Comparison of ENCODE assay signal across 8 cellular contexts in the genomic region with DNA sequence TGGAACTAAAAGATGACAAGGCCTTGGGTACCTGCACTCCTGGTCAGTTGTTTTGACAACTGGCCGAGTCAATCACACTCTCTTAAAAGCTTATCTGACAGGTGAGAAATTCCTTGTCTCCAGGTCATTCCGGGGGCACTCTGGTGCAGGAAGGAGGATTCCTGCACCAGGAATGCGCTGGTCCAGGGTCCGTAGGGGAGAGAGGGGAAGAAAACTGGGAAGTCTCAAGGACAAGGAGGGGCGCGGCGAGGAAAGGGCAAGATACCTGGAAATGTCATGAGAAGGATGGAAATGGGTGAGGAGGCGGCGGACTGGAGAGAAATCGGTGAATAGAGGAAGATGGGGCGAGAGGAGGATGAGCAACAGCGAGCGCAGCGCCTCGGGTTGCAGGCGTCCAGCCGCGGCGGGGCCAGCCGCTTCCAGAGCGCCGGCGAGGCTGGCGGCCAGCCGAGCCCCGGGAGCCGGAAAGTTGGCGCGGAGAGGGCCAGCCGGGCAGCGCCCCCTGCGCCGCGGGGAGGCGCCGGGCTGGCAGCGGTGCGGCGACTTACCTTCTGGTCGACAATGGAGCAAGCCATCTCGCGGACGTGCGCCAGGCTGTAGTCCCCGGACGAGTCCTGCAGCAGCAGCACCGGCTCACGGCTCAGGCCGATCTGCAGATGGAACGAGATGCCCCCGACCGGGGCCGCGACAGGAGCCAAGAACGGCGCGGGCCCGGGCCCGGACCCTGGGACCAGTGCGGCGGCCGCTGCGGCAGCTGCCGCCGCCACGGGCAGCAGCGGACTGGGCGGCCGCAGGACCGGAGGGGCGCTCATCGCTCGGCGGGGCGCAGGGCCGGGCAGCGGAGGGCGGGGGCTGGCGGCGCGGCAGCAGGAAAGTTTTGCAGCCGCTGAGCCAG. TPM values are rescaled to one million over a fixed set of nuclear protein-coding genes. Genes with fewer than 3 reads are reported as not detected.
DNase-seq lines count a peak whose midpoint lies in the region; ATAC-seq, FAIRE-seq and TF ChIP-seq lines count a peak whose summit lies in the region.

No MANE protein-coding gene starts in this region.

- 0% methylated on average over 27 to 37 of the region's 82 CpGs for WGBS in gastroesophageal sphincter (ENCODE audit: low coverage in 1 of 2), 2 donors

- peaks cover 6% of the 10 kb centered on the region for H3K36me3 Mint-ChIP-seq in activated CD4-positive, alpha-beta memory T cell treated with anti-CD3 and anti-CD28 coated beads, Interleukin-2, amount 10 ng/mL, durations not matched to agents 7 days and 5 days (ENCODE audit: low read depth)
- peaks cover 17% of the 10 kb centered on the region for H3K36me3 Mint-ChIP-seq in natural killer cell treated with Interleukin-12 subunit alpha and Interleukin-12 subunit beta and Interleukin-15 and Interleukin-18, amount 100 ng/mL, for 72 hours

- H3K4me1 Mint-ChIP-seq in activated CD4-positive, alpha-beta memory T cell treated with anti-CD3 and anti-CD28 coated beads, Interleukin-2, amount 10 ng/mL, durations not matched to agents 7 days and 5 days: peaks cover 6% of the 10 kb centered on the region
- H3K4me1 Mint-ChIP-seq in natural killer cell treated with Interleukin-12 subunit alpha and Interleukin-12 subunit beta and Interleukin-15 and Interleukin-18, amount 100 ng/mL, for 72 hours (ENCODE audit: low read depth in 2 of 2): peaks cover 5 to 6% of the 10 kb centered on the region in 2 donors

- peak overlapping the region; percentile 14 to 90 (median 86) for H3K27ac ChIP-seq in gastroesophageal sphincter

- no peak for TF ChIP-seq POLR2A in gastroesophageal sphincter (IDR thresholded peaks at IDR 0.05)

- TF ChIP-seq CTCF in BJ (IDR thresholded peaks at IDR 0.05; ENCODE audit: insufficient read depth, low read depth, low read length) (0 out of 2 replicates have a peak, but pooled peaks have one; percentile 5), gastroesophageal sphincter (IDR thresholded peaks at IDR 0.05) (peak in 2 of 4 experiments; percentile 21 to 43)

- H3K4me3 ChIP-seq in BJ (ENCODE audit: low read depth, low read length) (peak overlapping the region; percentile 62), gastroesophageal sphincter (peak overlapping the region; percentile 73 to 85)

- ATAC-seq in gastroesophageal sphincter: peak; percentile 57
- no peak for ATAC-seq in natural killer cell treated with Interleukin-12 subunit alpha and Interleukin-12 subunit beta and Interleukin-15 and Interleukin-18, amount 100 ng/mL, for 72 hours

- H3K27me3 ChIP-seq in BJ (ENCODE audit: control insufficient read depth, insufficient read depth, low read length): no peaks in the 10 kb centered on the region
- no peaks in the 10 kb centered on the region for H3K27me3 ChIP-seq in gastroesophageal sphincter

- CTCF ChIA-PET in BJ (lab: Yijun Ruan, JAX): interaction anchor here (1.2 kb wide), 1 partner anchor 377 kb away, joined by 3 read pairs; no protein-coding TSS in a partner anchor
- CTCF ChIA-PET in activated CD4-positive, alpha-beta memory T cell treated with anti-CD3 and anti-CD28 coated beads, Interleukin-2, amount 10 ng/mL, durations not matched to agents 7 days and 5 days (lab: Charles Lee): no interaction called here

- peak overlapping the region; percentile 14 for H3K4me3 Mint-ChIP-seq in activated CD4-positive, alpha-beta memory T cell treated with anti-CD3 and anti-CD28 coated beads, Interleukin-2, amount 10 ng/mL, durations not matched to agents 7 days and 5 days
- H3K4me3 Mint-ChIP-seq in natural killer cell treated with Interleukin-12 subunit alpha and Interleukin-12 subunit beta and Interleukin-15 and Interleukin-18, amount 100 ng/mL, for 72 hours: peak overlapping the region; percentile 74

- peaks cover 19% of the 10 kb centered on the region for H3K27me3 Mint-ChIP-seq in activated CD4-positive, alpha-beta memory T cell treated with anti-CD3 and anti-CD28 coated beads, Interleukin-2, amount 10 ng/mL, durations not matched to agents 7 days and 5 days
- peaks cover 29 to 49% of the 10 kb centered on the region in 2 donors for H3K27me3 Mint-ChIP-seq in natural killer cell treated with Interleukin-12 subunit alpha and Interleukin-12 subunit beta and Interleukin-15 and Interleukin-18, amount 100 ng/mL, for 72 hours

- DNase-seq in BJ (ENCODE audit: low read depth) (no peak), GM19238 (ENCODE audit: insufficient read length, low spot score) (peak; percentile 27), HTR-8/SVneo (ENCODE audit: insufficient read length, low spot score) (peak; percentile 34), NOMO-1 treated with DMSO at 0.1 percent for 48 hours (lab: John Stamatoyannopoulos, UW; ENCODE audit: unreplicated experiment) (no peak)
- no peak for DNase-seq in activated CD4-positive, alpha-beta memory T cell treated with anti-CD3 and anti-CD28 coated beads, Interleukin-2, amount 10 ng/mL, durations not matched to agents 7 days and 5 days
- no peak for DNase-seq in natural killer cell treated with Interleukin-12 subunit alpha and Interleukin-12 subunit beta and Interleukin-15 and Interleukin-18, amount 100 ng/mL, for 72 hours (ENCODE audit: low spot score)
- no peak for DNase-seq in stimulated activated naive CD4-positive, alpha-beta T cell treated with Interleukin-2 at 50 U/mL for 16 hours (lab: John Stamatoyannopoulos, UW)

- FAIRE-seq in HTR-8/SVneo (lab: Jason Lieb, UNC): peak; percentile 93

- TF ChIP-seq EP300 in gastroesophageal sphincter (IDR thresholded peaks at IDR 0.05): no peak

- H3K9me3 ChIP-seq in gastroesophageal sphincter: no peaks in the 10 kb centered on the region

- H3K4me1 ChIP-seq in gastroesophageal sphincter: peaks cover 6 to 27% (median 12%) of the 10 kb centered on the region in 3 donors

- no peak overlapping the region for H3K27ac Mint-ChIP-seq in activated CD4-positive, alpha-beta memory T cell treated with anti-CD3 and anti-CD28 coated beads, Interleukin-2, amount 10 ng/mL, durations not matched to agents 7 days and 5 days
- H3K27ac Mint-ChIP-seq in natural killer cell treated with Interleukin-12 subunit alpha and Interleukin-12 subunit beta and Interleukin-15 and Interleukin-18, amount 100 ng/mL, for 72 hours: no peak overlapping the region

- no peaks in the 10 kb centered on the region for H3K9me3 Mint-ChIP-seq in activated CD4-positive, alpha-beta memory T cell treated with anti-CD3 and anti-CD28 coated beads, Interleukin-2, amount 10 ng/mL, durations not matched to agents 7 days and 5 days
- peaks cover 11% of the 10 kb centered on the region for H3K9me3 Mint-ChIP-seq in natural killer cell treated with Interleukin-12 subunit alpha and Interleukin-12 subunit beta and Interleukin-15 and Interleukin-18, amount 100 ng/mL, for 72 hours

- POLR2A ChIA-PET in BJ (lab: Charles Lee): interaction anchor here (0.7 to 1.0 kb wide), 2 partner anchors 243 to 268 kb away, joined by 3 to 16 read pairs; no protein-coding TSS in a partner anchor
- POLR2A ChIA-PET in activated CD4-positive, alpha-beta memory T cell treated with anti-CD3 and anti-CD28 coated beads, Interleukin-2, amount 10 ng/mL, durations not matched to agents 7 days and 5 days (lab: Charles Lee): no interaction called here

- H3K36me3 ChIP-seq in BJ (ENCODE audit: control insufficient read depth, insufficient read depth, low read length): no peaks in the 10 kb centered on the region
- H3K36me3 ChIP-seq in gastroesophageal sphincter: no peaks in the 10 kb centered on the region

RNA-seq across cellular contexts. Expression of a gene that starts 0.7 kb away (rescaled TPM):
- 19.8 and 23.6 TPM in 2 replicates for polyA plus RNA-seq in BJ (2011; rRNA removed)
- 51.1 and 52.7 TPM in 2 replicates for polyA minus RNA-seq in BJ (2011; rRNA and poly(A)+ RNA removed)
- not detected for total RNA-seq in activated CD4-positive, alpha-beta memory T cell treated with anti-CD3 and anti-CD28 coated beads, Interleukin-2, amount 10 ng/mL, durations not matched to agents 7 days and 5 days
- total RNA-seq in gastroesophageal sphincter: 10 to 100 TPM; 11.9 to 14.3 (median 12.6) TPM
- under 1 TPM in 1 of 2 donors, not detected in 1; 0.61 TPM for total RNA-seq in natural killer cell treated with Interleukin-12 subunit alpha and Interleukin-12 subunit beta and Interleukin-15 and Interleukin-18, amount 100 ng/mL, for 72 hours

Comparison
In these comparisons a context has a peak if more than half of its experiments do, and no peak if none do; other contexts are left out.
1. DNase-seq: peak in GM19238 (single experiment) and HTR-8/SVneo (single experiment); none in BJ (single experiment), activated CD4-positive, alpha-beta memory T cell treated with anti-CD3 and anti-CD28 coated beads, Interleukin-2, amount 10 ng/mL, durations not matched to agents 7 days and 5 days (single experiment), natural killer cell treated with Interleukin-12 subunit alpha and Interleukin-12 subunit beta and Interleukin-15 and Interleukin-18, amount 100 ng/mL, for 72 hours (single experiment), NOMO-1 treated with DMSO at 0.1 percent for 48 hours (single experiment) and stimulated activated naive CD4-positive, alpha-beta T cell treated with Interleukin-2 at 50 U/mL for 16 hours (single experiment).
2. RNA of a gene that starts 0.7 kb away (total RNA-seq): 11.9 to 14.3 TPM in gastroesophageal sphincter; 0.61 TPM in natural killer cell treated with Interleukin-12 subunit alpha and Interleukin-12 subunit beta and Interleukin-15 and Interleukin-18, amount 100 ng/mL, for 72 hours and not detected in activated CD4-positive, alpha-beta memory T cell treated with anti-CD3 and anti-CD28 coated beads, Interleukin-2, amount 10 ng/mL, durations not matched to agents 7 days and 5 days; every median in the first group is over 4 times any median in the second.